1 cellular context compared by ENCODE assay signal in the genomic region with DNA sequence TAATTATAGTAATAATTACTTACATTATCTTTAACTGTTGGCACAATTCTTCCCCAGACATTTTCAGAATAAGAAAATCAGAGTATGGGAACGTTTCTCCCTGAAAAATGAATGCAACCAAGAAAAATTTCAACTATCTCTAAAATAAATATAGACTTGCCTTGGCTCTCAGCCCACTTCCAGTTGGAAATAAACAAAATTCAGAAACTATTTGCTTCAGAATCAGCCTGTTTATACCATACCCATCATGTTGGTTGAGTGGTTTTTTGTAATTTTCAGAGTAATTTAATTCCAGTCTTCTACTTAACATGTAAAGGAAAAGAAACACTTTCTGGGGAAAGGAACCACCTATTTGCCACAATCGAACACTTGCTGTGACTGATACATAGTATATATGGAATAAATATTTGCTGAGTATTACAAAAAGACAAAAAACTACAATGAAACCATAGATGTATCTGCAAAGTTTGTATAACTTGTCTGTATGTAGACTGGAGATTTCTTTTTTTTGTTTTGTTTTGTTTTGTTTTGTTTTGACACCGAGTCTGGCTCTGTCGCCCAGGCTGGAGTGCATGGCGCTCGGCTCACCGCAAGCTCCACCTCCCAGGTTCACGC.
TF ChIP-seq lines count a peak whose summit lies in the region.

No MANE protein-coding gene starts in this region.

TF ChIP-seq in IMR-90, 13 proteins besides CTCF, POLR2A, EP300 and RAD21:
- TF ChIP-seq ELK1 (IDR thresholded peaks at IDR 0.05; ENCODE audit: borderline replicate concordance, low read depth, low read length) (no peak), MAFK (IDR thresholded peaks at IDR 0.05; ENCODE audit: low read depth, low read length) (peak; percentile 78), MAZ (IDR thresholded peaks at IDR 0.05; ENCODE audit: borderline replicate concordance, low read depth, low read length) (no peak), RFX5 (IDR thresholded peaks at IDR 0.05; ENCODE audit: low read depth, low read length) (no peak)
